In genomic region chr22:44348963-44349950, GRCh38 we compare ENCODE assay signal across 1 cellular context.
TF ChIP-seq lines count a peak whose summit lies in the region.

No MANE protein-coding gene starts in this region.

TF ChIP-seq in H1, 55 proteins besides CTCF, POLR2A, EP300 and RAD21 (continued from another document):
- TF ChIP-seq, protein P1, sequence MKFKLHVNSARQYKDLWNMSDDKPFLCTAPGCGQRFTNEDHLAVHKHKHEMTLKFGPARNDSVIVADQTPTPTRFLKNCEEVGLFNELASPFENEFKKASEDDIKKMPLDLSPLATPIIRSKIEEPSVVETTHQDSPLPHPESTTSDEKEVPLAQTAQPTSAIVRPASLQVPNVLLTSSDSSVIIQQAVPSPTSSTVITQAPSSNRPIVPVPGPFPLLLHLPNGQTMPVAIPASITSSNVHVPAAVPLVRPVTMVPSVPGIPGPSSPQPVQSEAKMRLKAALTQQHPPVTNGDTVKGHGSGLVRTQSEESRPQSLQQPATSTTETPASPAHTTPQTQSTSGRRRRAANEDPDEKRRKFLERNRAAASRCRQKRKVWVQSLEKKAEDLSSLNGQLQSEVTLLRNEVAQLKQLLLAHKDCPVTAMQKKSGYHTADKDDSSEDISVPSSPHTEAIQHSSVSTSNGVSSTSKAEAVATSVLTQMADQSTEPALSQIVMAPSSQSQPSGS (IDR thresholded peaks at IDR 0.05; ENCODE audit: low read length): no peak
- no peak for TF ChIP-seq USF2 (IDR thresholded peaks at IDR 0.05; ENCODE audit: low read length)
- TF ChIP-seq EZH2 (IDR thresholded peaks at IDR 0.05; ENCODE audit: low read depth, low read length, severe bottlenecking): no peak
- no peak for TF ChIP-seq CHD7 (IDR thresholded peaks at IDR 0.05; ENCODE audit: insufficient replicate concordance, low read length)
- no peak for TF ChIP-seq CBX5 (IDR thresholded peaks at IDR 0.05; ENCODE audit: low read depth, low read length)
